20 cellular contexts compared by ENCODE assay signal in the genomic region with DNA sequence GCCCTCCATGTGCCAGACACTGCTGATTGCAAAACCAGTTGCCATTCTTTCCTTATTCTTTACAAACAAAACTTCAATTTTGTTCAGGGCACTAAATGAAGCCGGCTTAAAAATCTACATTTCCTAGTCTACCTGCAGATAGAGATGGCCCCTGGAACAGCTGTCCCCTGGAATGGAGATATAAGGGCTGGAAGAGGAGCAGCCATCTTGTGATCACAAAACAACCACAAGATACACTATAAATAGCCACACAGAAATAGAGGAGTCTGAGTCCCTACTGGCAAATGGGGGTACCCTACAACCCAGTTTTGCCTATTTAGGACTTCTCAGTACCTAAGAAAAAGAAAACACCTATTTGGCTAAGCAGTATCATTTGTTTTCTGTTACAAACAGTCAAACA.
DNase-seq lines count a peak whose midpoint lies in the region; ATAC-seq and TF ChIP-seq lines count a peak whose summit lies in the region.
"Had no signal": no experiment of that assay in that cellular context is flagged by ENCODE, and none has a peak within 500 bp of the region (broad histone marks: within the 10 kb centered on the region; RNA-seq: fewer than 3 reads in every experiment).

No MANE protein-coding gene starts in this region.

- CTCF ChIA-PET in Panc1 (lab: Charles Lee) = no interaction called here

- TF ChIP-seq CTCF in Panc1 (IDR thresholded peaks at IDR 0.05) (no peak), lower lobe of right lung (IDR thresholded peaks at IDR 0.05) (no peak)

- peaks cover 4% of the 10 kb centered on the region for H3K4me1 ChIP-seq in right cardiac atrium (ENCODE audit: control insufficient read depth, insufficient read depth, low read length)
- H3K4me1 ChIP-seq in Panc1 (ENCODE audit: control insufficient read depth, insufficient read depth, low read length) = peaks cover 46% of the 10 kb centered on the region
- peaks cover under 1% of the 10 kb centered on the region for H3K4me1 ChIP-seq in lower lobe of right lung

- WGBS in right cardiac atrium = 80% methylated on average over 1 of the region's 1 CpG

- BruUV-seq in Panc1 (replicated peaks; lab: Mats Ljungman, UMichigan) = no TSS peak

- H3K4me3 ChIP-seq in right cardiac atrium (ENCODE audit: low read length) (peak overlapping the region; percentile 13), Panc1 (ENCODE audit: low read depth in 2 of 2, low read length in 2 of 2) (peak overlapping the region; percentile 38 to 99; a peak in 3 of 4 replicates), lower lobe of right lung (no peak overlapping the region)
- H3K4me3 ChIP-seq: adrenal gland had no signal

- POLR2A ChIA-PET in Panc1 (lab: Charles Lee) = no interaction called here

- H3K27me3 ChIP-seq in right cardiac atrium (ENCODE audit: control insufficient read depth, insufficient read depth) (no peaks in the 10 kb centered on the region), Panc1 (ENCODE audit: control insufficient read depth, insufficient read depth, low read length) (no peaks in the 10 kb centered on the region), lower lobe of right lung (ENCODE audit: low read depth) (no peaks in the 10 kb centered on the region)
- H3K27me3 ChIP-seq: adrenal gland had no signal

- no peak for DNase-seq in right cardiac atrium
- no peak for DNase-seq in Right ventricle myocardium inferior (ENCODE audit: missing footprints)
- no peak for DNase-seq in Panc1 (ENCODE audit: low read depth, low spot score)
- DNase-seq in lower lobe of right lung = no peak
- no peak for DNase-seq in DMS114 treated with DMSO at 0.1 percent for 48 hours (lab: John Stamatoyannopoulos, UW; ENCODE audit: unreplicated experiment)
- no peak for DNase-seq in activated CD4-positive, alpha-beta T cell treated with anti-CD3 and anti-CD28 coated beads, Interleukin-2, amount 50 U/mL, for 4 hours
- no peak for DNase-seq in SIG-M5 treated with dmso at 0.1 percent for 504 hours (lab: John Stamatoyannopoulos, UW; ENCODE audit: unreplicated experiment)
- no peak for DNase-seq in GF-D8 (lab: John Stamatoyannopoulos, UW)
- DNase-seq: activated CD8-positive, alpha-beta memory T cell treated with anti-CD3 and anti-CD28 coated beads, Interleukin-2, amount 10 ng/mL, durations not matched to agents 7 days and 5 days; adrenal gland; CD4-positive, alpha-beta memory T cell; DND-41; effector CD8-positive, alpha-beta T cell; hippocampal formation; kidney; NCI-H1436 treated with DMSO at 0.1 percent for 48 hours; NCI-H2227 treated with DMSO at 0.1 percent for 48 hours; NK-92 treated with Interleukin-12 subunit alpha and Interleukin-12 subunit beta, amount 100 ng/mL, for 24 hours; stimulated activated naive CD8-positive, alpha-beta T cell treated with anti-CD3 and anti-CD28 coated beads, Interleukin-15, amount 100 ng/mL, for 72 hours; T-helper 17 cell had no signal

- no peaks in the 10 kb centered on the region for H3K36me3 ChIP-seq in Panc1 (ENCODE audit: control insufficient read depth, insufficient read depth, low read length)
- H3K36me3 ChIP-seq in lower lobe of right lung = no peaks in the 10 kb centered on the region
- H3K36me3 ChIP-seq: adrenal gland had no signal

- ATAC-seq in right cardiac atrium (no peak), Right ventricle myocardium inferior (no peak), Panc1 (no peak), lower lobe of right lung (no peak)
- ATAC-seq: activated CD8-positive, alpha-beta memory T cell treated with anti-CD3 and anti-CD28 coated beads, Interleukin-2, amount 10 ng/mL, durations not matched to agents 7 days and 5 days; stimulated activated naive CD8-positive, alpha-beta T cell treated with anti-CD3 and anti-CD28 coated beads, Interleukin-15, amount 100 ng/mL, for 72 hours; T-helper 17 cell had no signal

- H3K9me3 ChIP-seq in right cardiac atrium (ENCODE audit: control insufficient read depth, low read length) = no peaks in the 10 kb centered on the region
- H3K9me3 ChIP-seq in Panc1 (ENCODE audit: control insufficient read depth, insufficient read depth, low read depth, low read length) = no peaks in the 10 kb centered on the region
- H3K9me3 ChIP-seq in lower lobe of right lung = no peaks in the 10 kb centered on the region
- H3K9me3 ChIP-seq: adrenal gland had no signal

- intact Hi-C loops in right cardiac atrium (cut with DNase I) (no loop called here), Right ventricle myocardium inferior (cut with DNase I) (no loop called here), Panc1 (cut with micrococcal nuclease; ENCODE audit: unreplicated experiment) (no loop called here), lower lobe of right lung (cut with DNase I) (no loop called here)

- peak overlapping the region; percentile 77 for H3K27ac ChIP-seq in right cardiac atrium (ENCODE audit: low read length)
- H3K27ac ChIP-seq in Panc1 (ENCODE audit: low read length) = peak overlapping the region; percentile 99
- H3K27ac ChIP-seq in lower lobe of right lung = peak overlapping the region; percentile 3
- H3K27ac ChIP-seq: adrenal gland had no signal

- in situ Hi-C loops in Panc1 (cut with HindIII; ENCODE audit: low pct_unique_long_range_greater_than_20kb, low sequenced_read_pairs) = no loop called here

Comparison
In these comparisons a context has a peak if more than half of its experiments do, and no peak if none do; other contexts are left out.
1. H3K27ac ChIP-seq: peak in every context shown above with its lines; median percentile 99 in Panc1; 77 in right cardiac atrium; 3 in lower lobe of right lung.